ENCODE assay signal across 7 cellular contexts in genomic region chr2:219352448-219353023, GRCh38. TPM values are rescaled to one million over a fixed set of nuclear protein-coding genes. Genes with fewer than 3 reads are reported as not detected.
DNase-seq lines count a peak whose midpoint lies in the region; ATAC-seq and TF ChIP-seq lines count a peak whose summit lies in the region.

No MANE protein-coding gene starts in this region.

- no peaks in the 10 kb centered on the region for H3K36me3 Mint-ChIP-seq in activated T-helper 2 cell treated with anti-CD3 and anti-CD28 coated beads, Interferon-gamma antibody, Interleukin-2, Interleukin-4, amounts not matched to agents 10 μg/mL and 5 μg/mL and 100 μg/mL, durations not matched to agents 14 hours and 24 hours and 36 hours (ENCODE audit: low read depth)

- DNase-seq in RPMI8226 = peak; percentile 71
- peak; percentile 48 for DNase-seq in activated T-helper 2 cell treated with anti-CD3 and anti-CD28 coated beads, Interferon-gamma antibody, Interleukin-2, Interleukin-4, amounts not matched to agents 10 μg/mL and 5 μg/mL and 100 μg/mL, durations not matched to agents 14 hours and 24 hours and 36 hours (ENCODE audit: low spot score)
- peak; percentile 48 for DNase-seq in foreskin melanocyte
- DNase-seq in trophoblast cell = peak; percentile 55 to 77

- H3K4me1 Mint-ChIP-seq in activated T-helper 2 cell treated with anti-CD3 and anti-CD28 coated beads, Interferon-gamma antibody, Interleukin-2, Interleukin-4, amounts not matched to agents 10 μg/mL and 5 μg/mL and 100 μg/mL, durations not matched to agents 14 hours and 24 hours and 36 hours (ENCODE audit: low read depth) = peaks cover 2% of the 10 kb centered on the region

- H3K9me3 Mint-ChIP-seq in activated T-helper 2 cell treated with anti-CD3 and anti-CD28 coated beads, Interferon-gamma antibody, Interleukin-2, Interleukin-4, amounts not matched to agents 10 μg/mL and 5 μg/mL and 100 μg/mL, durations not matched to agents 14 hours and 24 hours and 36 hours = no peaks in the 10 kb centered on the region

- no peaks in the 10 kb centered on the region for H3K27me3 ChIP-seq in trophoblast cell (ENCODE audit: insufficient read depth, low read length)

- H3K9me3 ChIP-seq in trophoblast cell (ENCODE audit: insufficient read depth, low read depth, low read length) = no peaks in the 10 kb centered on the region

- no peaks in the 10 kb centered on the region for H3K79me1 ChIP-seq in trophoblast cell (ENCODE audit: low read length)

- peak overlapping the region; percentile 35 for H2AK5ac ChIP-seq in trophoblast cell (ENCODE audit: low read length)

- no peak overlapping the region for H3K4ac ChIP-seq in trophoblast cell (ENCODE audit: low read depth, low read length)

- intact Hi-C loops in activated T-helper 2 cell treated with anti-CD3 and anti-CD28 coated beads, Interferon-gamma antibody, Interleukin-2, Interleukin-4, amounts not matched to agents 10 μg/mL and 5 μg/mL and 100 μg/mL, durations not matched to agents 14 hours and 24 hours and 36 hours (cut with micrococcal nuclease) = loop anchor here (1.0 to 2.0 kb wide), 2 partner anchors 76 to 192 kb away; partner anchors contain the start of gene NHEJ1

- no peak overlapping the region for H3K18ac ChIP-seq in trophoblast cell (ENCODE audit: low read length)

- no peak overlapping the region for H3K4me3 ChIP-seq in trophoblast cell (ENCODE audit: low read depth, low read length)

- H3K79me2 ChIP-seq in trophoblast cell (ENCODE audit: control insufficient read depth, insufficient read depth, low read length, poor library complexity) = no peaks in the 10 kb centered on the region

- peaks cover 27% of the 10 kb centered on the region for H3K27me3 Mint-ChIP-seq in activated T-helper 2 cell treated with anti-CD3 and anti-CD28 coated beads, Interferon-gamma antibody, Interleukin-2, Interleukin-4, amounts not matched to agents 10 μg/mL and 5 μg/mL and 100 μg/mL, durations not matched to agents 14 hours and 24 hours and 36 hours (ENCODE audit: low read depth)

- no peak overlapping the region for H3K9ac ChIP-seq in trophoblast cell (ENCODE audit: low read length)

- no peak overlapping the region for H3K4me2 ChIP-seq in trophoblast cell (ENCODE audit: low read length)

- H3K27ac Mint-ChIP-seq in activated T-helper 2 cell treated with anti-CD3 and anti-CD28 coated beads, Interferon-gamma antibody, Interleukin-2, Interleukin-4, amounts not matched to agents 10 μg/mL and 5 μg/mL and 100 μg/mL, durations not matched to agents 14 hours and 24 hours and 36 hours = no peak overlapping the region

- H3K27ac ChIP-seq in trophoblast cell (ENCODE audit: low read depth, low read length) = no peak overlapping the region

- H3K23ac ChIP-seq in trophoblast cell (ENCODE audit: low read length) = no peak overlapping the region

- no peaks in the 10 kb centered on the region for H3K36me3 ChIP-seq in trophoblast cell (ENCODE audit: control insufficient read depth in 1 of 2, insufficient read depth in 2 of 2, low read length in 2 of 2)

- H2BK12ac ChIP-seq in trophoblast cell (ENCODE audit: low read length) = no peak overlapping the region

- no peak overlapping the region for H2AFZ ChIP-seq in trophoblast cell (ENCODE audit: insufficient read depth, low read length, poor library complexity)

- H3K14ac ChIP-seq in trophoblast cell (ENCODE audit: low read length) = no peak overlapping the region

- H4K12ac ChIP-seq in trophoblast cell (ENCODE audit: low read depth, low read length) = no peak overlapping the region

- no peak overlapping the region for H2BK5ac ChIP-seq in trophoblast cell (ENCODE audit: low read depth, low read length, poor library complexity)

- no peak overlapping the region for H4K91ac ChIP-seq in trophoblast cell (ENCODE audit: low read depth, low read length)

- ATAC-seq in HG02840 (IDR thresholded peaks at IDR 0.05; ENCODE audit: low FRiP score, unreplicated experiment) = no peak

- H3K4me3 Mint-ChIP-seq in activated T-helper 2 cell treated with anti-CD3 and anti-CD28 coated beads, Interferon-gamma antibody, Interleukin-2, Interleukin-4, amounts not matched to agents 10 μg/mL and 5 μg/mL and 100 μg/mL, durations not matched to agents 14 hours and 24 hours and 36 hours (ENCODE audit: low read depth) = no peak overlapping the region

- H4K8ac ChIP-seq in trophoblast cell (ENCODE audit: low read depth, low read length) = no peak overlapping the region

- H3K4me1 ChIP-seq in trophoblast cell (ENCODE audit: control insufficient read depth in 1 of 2, insufficient read depth in 2 of 2, low read length in 2 of 2) = peaks cover 0 to 5% of the 10 kb centered on the region in 2 experiments

- TF ChIP-seq RAD21 in Ishikawa (IDR thresholded peaks at IDR 0.05; ENCODE audit: low read depth) = peak; percentile 71

- no CpG with 5 or more reads among the region's 5 CpGs for WGBS in trophoblast cell (ENCODE audit: extremely low coverage, insufficient coverage, insufficient read length)

- TF ChIP-seq CTCF in GM12873 (IDR thresholded peaks at IDR 0.05; ENCODE audit: insufficient read depth, low read depth, low read length, missing control alignments) = peak; percentile 81

- TF ChIP-seq EP300 in Ishikawa (IDR thresholded peaks at IDR 0.05; ENCODE audit: borderline replicate concordance) = no peak

- H2BK120ac ChIP-seq in trophoblast cell (ENCODE audit: insufficient read depth, low read length, poor library complexity) = no peak overlapping the region

TF ChIP-seq in Ishikawa, 13 proteins besides CTCF, POLR2A, EP300 and RAD21:
- TF ChIP-seq NFIC (IDR thresholded peaks at IDR 0.05) = no peak
- no peak for TF ChIP-seq TEAD4 (IDR thresholded peaks at IDR 0.05)
TF ChIP-seq in Ishikawa: peak in this region for 0.

RNA-seq across cellular contexts. Expression of gene RESP18, which starts 20.0 kb away (rescaled TPM):
- total RNA-seq in activated T-helper 2 cell treated with anti-CD3 and anti-CD28 coated beads, Interferon-gamma antibody, Interleukin-2, Interleukin-4, amounts not matched to agents 10 μg/mL and 5 μg/mL and 100 μg/mL, durations not matched to agents 14 hours and 24 hours and 36 hours = not detected in 2 replicates
- not detected in 2 replicates for polyA plus RNA-seq in trophoblast cell (2013)

RNA-seq across cellular contexts. Expression of gene DNPEP, which starts 35.2 kb away (rescaled TPM):
- total RNA-seq in activated T-helper 2 cell treated with anti-CD3 and anti-CD28 coated beads, Interferon-gamma antibody, Interleukin-2, Interleukin-4, amounts not matched to agents 10 μg/mL and 5 μg/mL and 100 μg/mL, durations not matched to agents 14 hours and 24 hours and 36 hours = 117 and 120 TPM in 2 replicates
- 48.6 and 49.0 TPM in 2 replicates for polyA plus RNA-seq in trophoblast cell (2013)

RNA-seq across cellular contexts. Expression of gene PTPRN, which starts 43.3 kb away (rescaled TPM):
- total RNA-seq in activated T-helper 2 cell treated with anti-CD3 and anti-CD28 coated beads, Interferon-gamma antibody, Interleukin-2, Interleukin-4, amounts not matched to agents 10 μg/mL and 5 μg/mL and 100 μg/mL, durations not matched to agents 14 hours and 24 hours and 36 hours = 1.1 and 1.6 TPM in 2 replicates
- polyA plus RNA-seq in trophoblast cell (2013) = 2.3 and 3.4 TPM in 2 replicates
